12 cellular contexts compared by ENCODE assay signal in genomic region chr16:20429499-20429898, GRCh38. TPM values are rescaled to one million over a fixed set of nuclear protein-coding genes. Genes with fewer than 3 reads are reported as not detected.
"Had no signal": no experiment of that assay in that cellular context is flagged by ENCODE, and none has a peak within 500 bp of the region (broad histone marks: within the 10 kb centered on the region; RNA-seq: fewer than 3 reads in every experiment).

No MANE protein-coding gene starts in this region.

RNA-seq across cellular contexts. Expression of gene ACSM5, which starts 20.2 kb away (rescaled TPM):
- total RNA-seq: OCI-LY7, PC-3, PC-9, RPMI7951, SJCRH30, SJSA1, SK-MEL-5 had no signal
- polyA plus RNA-seq: SK-N-SH had no signal

RNA-seq across cellular contexts. Expression of gene ACSM2A, which starts 21.8 kb away (rescaled TPM):
- total RNA-seq: OCI-LY7, PC-3, PC-9, Peyer's patch, Right ventricle myocardium inferior, Right ventricle myocardium superior, RPMI7951, SJCRH30, SJSA1, SK-MEL-5 had no signal
- polyA plus RNA-seq: SK-N-SH had no signal

RNA-seq across cellular contexts. Expression of gene PDILT, which starts 25.0 kb away (rescaled TPM):
- total RNA-seq: OCI-LY7, PC-3, PC-9, Peyer's patch, Right ventricle myocardium inferior, Right ventricle myocardium superior, RPMI7951, SJCRH30, SJSA1, SK-MEL-5, T-cell had no signal
- polyA plus RNA-seq: SK-N-SH had no signal
